In the genomic region with DNA sequence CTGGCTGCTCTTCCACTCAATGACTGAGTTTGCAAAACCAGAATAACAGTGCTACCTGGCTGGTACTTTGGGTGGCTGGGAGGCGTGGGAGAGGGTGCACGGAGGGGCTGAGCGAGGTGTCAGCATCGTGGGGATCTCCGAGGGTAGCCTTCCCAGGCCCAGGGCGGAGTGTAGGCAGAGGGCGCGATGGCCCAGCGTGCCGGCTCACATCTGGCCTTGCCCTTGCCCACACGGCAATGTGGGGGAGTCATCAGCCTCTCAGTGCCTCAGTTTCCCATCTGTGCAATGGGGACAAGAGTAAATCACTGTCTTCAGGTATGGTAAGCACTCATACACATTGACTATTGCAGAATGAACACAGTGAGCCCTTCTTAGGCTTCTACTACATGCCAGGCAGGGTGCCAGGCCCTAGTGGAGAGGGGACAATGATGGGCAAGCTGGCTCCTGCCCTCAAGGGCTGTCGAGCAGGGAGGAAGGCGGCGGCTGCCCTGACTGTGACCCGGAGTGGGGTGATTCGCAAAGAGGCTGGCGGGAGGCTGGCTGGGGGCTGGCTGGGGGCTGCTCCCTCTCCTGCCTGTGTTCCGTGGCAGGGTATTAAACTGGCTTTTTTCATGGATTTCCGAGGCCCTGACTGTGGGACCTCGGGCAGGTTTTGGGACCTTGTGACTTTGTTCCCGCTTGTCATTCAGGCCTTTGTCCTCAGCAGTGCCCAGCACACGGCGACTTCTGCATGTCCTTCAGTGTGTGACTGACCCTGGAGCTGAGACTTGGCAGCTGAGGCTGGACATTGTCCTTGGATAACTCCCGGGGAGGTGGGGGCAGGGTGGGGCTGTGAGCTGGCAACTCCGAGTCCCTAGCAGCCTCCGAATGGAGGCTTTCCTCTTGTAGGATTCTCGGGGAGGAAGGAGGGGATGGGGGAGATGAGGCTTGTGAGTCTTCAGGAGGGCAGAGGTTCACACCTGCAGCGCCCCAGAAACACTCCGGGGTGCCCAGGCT, we compare ENCODE assay signal across 1 cellular context.
TF ChIP-seq lines count a peak whose summit lies in the region.

No MANE protein-coding gene starts in this region.

TF ChIP-seq in A549, 52 proteins besides CTCF, POLR2A, EP300 and RAD21 (continued from another document):
- TF ChIP-seq, protein P1, sequence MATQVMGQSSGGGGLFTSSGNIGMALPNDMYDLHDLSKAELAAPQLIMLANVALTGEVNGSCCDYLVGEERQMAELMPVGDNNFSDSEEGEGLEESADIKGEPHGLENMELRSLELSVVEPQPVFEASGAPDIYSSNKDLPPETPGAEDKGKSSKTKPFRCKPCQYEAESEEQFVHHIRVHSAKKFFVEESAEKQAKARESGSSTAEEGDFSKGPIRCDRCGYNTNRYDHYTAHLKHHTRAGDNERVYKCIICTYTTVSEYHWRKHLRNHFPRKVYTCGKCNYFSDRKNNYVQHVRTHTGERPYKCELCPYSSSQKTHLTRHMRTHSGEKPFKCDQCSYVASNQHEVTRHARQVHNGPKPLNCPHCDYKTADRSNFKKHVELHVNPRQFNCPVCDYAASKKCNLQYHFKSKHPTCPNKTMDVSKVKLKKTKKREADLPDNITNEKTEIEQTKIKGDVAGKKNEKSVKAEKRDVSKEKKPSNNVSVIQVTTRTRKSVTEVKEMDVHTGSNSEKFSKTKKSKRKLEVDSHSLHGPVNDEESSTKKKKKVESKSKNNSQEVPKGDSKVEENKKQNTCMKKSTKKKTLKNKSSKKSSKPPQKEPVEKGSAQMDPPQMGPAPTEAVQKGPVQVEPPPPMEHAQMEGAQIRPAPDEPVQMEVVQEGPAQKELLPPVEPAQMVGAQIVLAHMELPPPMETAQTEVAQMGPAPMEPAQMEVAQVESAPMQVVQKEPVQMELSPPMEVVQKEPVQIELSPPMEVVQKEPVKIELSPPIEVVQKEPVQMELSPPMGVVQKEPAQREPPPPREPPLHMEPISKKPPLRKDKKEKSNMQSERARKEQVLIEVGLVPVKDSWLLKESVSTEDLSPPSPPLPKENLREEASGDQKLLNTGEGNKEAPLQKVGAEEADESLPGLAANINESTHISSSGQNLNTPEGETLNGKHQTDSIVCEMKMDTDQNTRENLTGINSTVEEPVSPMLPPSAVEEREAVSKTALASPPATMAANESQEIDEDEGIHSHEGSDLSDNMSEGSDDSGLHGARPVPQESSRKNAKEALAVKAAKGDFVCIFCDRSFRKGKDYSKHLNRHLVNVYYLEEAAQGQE (IDR thresholded peaks at IDR 0.05): no peak
- no peak for TF ChIP-seq FOSB (CRISPR knock-in tag; IDR thresholded peaks at IDR 0.05)
- TF ChIP-seq ZSCAN20 (CRISPR knock-in tag; IDR thresholded peaks at IDR 0.05): no peak
- TF ChIP-seq HOXB13 (CRISPR knock-in tag; IDR thresholded peaks at IDR 0.05; ENCODE audit: low read depth): no peak
- TF ChIP-seq, protein P2, sequence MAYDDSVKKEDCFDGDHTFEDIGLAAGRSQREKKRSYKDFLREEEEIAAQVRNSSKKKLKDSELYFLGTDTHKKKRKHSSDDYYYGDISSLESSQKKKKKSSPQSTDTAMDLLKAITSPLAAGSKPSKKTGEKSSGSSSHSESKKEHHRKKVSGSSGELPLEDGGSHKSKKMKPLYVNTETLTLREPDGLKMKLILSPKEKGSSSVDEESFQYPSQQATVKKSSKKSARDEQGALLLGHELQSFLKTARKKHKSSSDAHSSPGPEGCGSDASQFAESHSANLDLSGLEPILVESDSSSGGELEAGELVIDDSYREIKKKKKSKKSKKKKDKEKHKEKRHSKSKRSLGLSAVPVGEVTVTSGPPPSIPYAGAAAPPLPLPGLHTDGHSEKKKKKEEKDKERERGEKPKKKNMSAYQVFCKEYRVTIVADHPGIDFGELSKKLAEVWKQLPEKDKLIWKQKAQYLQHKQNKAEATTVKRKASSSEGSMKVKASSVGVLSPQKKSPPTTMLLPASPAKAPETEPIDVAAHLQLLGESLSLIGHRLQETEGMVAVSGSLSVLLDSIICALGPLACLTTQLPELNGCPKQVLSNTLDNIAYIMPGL (CRISPR knock-in tag; IDR thresholded peaks at IDR 0.05; ENCODE audit: borderline replicate concordance): no peak
- no peak for TF ChIP-seq EHF (CRISPR knock-in tag; IDR thresholded peaks at IDR 0.05)
- no peak for TF ChIP-seq HOXA7 (CRISPR knock-in tag; IDR thresholded peaks at IDR 0.05)
- TF ChIP-seq JUNB (IDR thresholded peaks at IDR 0.05): no peak
- no peak for TF ChIP-seq EHMT2 (IDR thresholded peaks at IDR 0.05; ENCODE audit: low read depth)
- TF ChIP-seq, protein P3, sequence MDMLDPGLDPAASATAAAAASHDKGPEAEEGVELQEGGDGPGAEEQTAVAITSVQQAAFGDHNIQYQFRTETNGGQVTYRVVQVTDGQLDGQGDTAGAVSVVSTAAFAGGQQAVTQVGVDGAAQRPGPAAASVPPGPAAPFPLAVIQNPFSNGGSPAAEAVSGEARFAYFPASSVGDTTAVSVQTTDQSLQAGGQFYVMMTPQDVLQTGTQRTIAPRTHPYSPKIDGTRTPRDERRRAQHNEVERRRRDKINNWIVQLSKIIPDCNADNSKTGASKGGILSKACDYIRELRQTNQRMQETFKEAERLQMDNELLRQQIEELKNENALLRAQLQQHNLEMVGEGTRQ (IDR thresholded peaks at IDR 0.05): no peak
- no peak for TF ChIP-seq FOXS1 (CRISPR knock-in tag; IDR thresholded peaks at IDR 0.05)
- TF ChIP-seq NPAS2 (CRISPR knock-in tag; IDR thresholded peaks at IDR 0.05; ENCODE audit: borderline replicate concordance): no peak
- no peak; the same call in 1 of the 2 replicates for TF ChIP-seq KDM1A (IDR thresholded peaks at IDR 0.05; ENCODE audit: low read depth)
TF ChIP-seq in A549: peak in this region for 0.
